ENCODE assay signal across 35 cellular contexts in the genomic region with DNA sequence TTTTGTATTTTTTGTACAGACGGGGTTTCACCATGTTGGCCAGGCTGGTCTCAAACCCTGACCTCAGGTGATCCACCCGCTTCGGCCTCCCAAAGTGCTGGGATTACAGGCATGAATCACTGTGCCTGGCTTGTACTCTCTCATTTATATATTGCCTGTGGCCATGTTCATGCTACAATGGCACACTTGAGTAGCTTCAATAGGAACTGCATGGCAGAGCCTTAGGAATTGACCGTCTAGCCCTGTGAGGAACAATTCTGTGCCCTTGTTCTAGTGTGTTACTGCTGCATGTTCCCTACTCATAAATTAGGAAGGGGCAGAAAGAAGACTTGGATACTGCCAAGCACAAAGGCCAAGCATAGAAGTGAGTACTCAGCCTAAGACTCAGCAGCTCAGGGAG.
"Had no signal": no experiment of that assay in that cellular context is flagged by ENCODE, and none has a peak within 500 bp of the region (broad histone marks: within the 10 kb centered on the region; RNA-seq: fewer than 3 reads in every experiment).

No MANE protein-coding gene starts in this region.

- H3K4me3 Mint-ChIP-seq: activated CD4-positive, alpha-beta memory T cell treated with anti-CD3 and anti-CD28 coated beads, Interleukin-2, amount 10 ng/mL, durations not matched to agents 7 days and 5 days; activated CD8-positive, alpha-beta memory T cell treated with anti-CD3 and anti-CD28 coated beads, Interleukin-2, amount 10 ng/mL, durations not matched to agents 7 days and 5 days; activated T-cell treated with anti-CD3 and anti-CD28 coated beads, Interleukin-2, amount 50 U/mL, for 72 hours; activated T-helper 17 cell treated with anti-CD3 and anti-CD28 coated beads, Interleukin-2, amount 50 U/mL, for 72 hours had no signal

- H3K36me3 ChIP-seq: breast epithelium, SJSA1 had no signal

- H3K27ac ChIP-seq: ascending aorta, SJSA1, WERI-Rb-1 had no signal

- H3K27me3 ChIP-seq: ascending aorta, breast epithelium, SJSA1 had no signal

- H3K9me3 ChIP-seq: ascending aorta, breast epithelium, SJSA1 had no signal

- H3K9me3 Mint-ChIP-seq: activated CD4-positive, alpha-beta memory T cell treated with anti-CD3 and anti-CD28 coated beads, Interleukin-2, amount 10 ng/mL, durations not matched to agents 7 days and 5 days; activated naive CD4-positive, alpha-beta T cell treated with anti-CD3 and anti-CD28 coated beads, Interleukin-2, amount 50 U/mL, for 72 hours; activated T-cell treated with anti-CD3 and anti-CD28 coated beads, Interleukin-2, amount 50 U/mL, for 72 hours; activated T-helper 17 cell treated with anti-CD3 and anti-CD28 coated beads, Interleukin-2, amount 50 U/mL, for 72 hours had no signal

- ATAC-seq: activated CD8-positive, alpha-beta memory T cell treated with anti-CD3 and anti-CD28 coated beads, Interleukin-2, amount 10 ng/mL, durations not matched to agents 7 days and 5 days; activated naive CD4-positive, alpha-beta T cell treated with anti-CD3 and anti-CD28 coated beads, Interleukin-2, amount 50 U/mL, for 72 hours; activated T-cell treated with anti-CD3 and anti-CD28 coated beads, Interleukin-2, amount 50 U/mL, for 72 hours; activated T-helper 17 cell treated with anti-CD3 and anti-CD28 coated beads, Interleukin-2, amount 50 U/mL, for 72 hours; Panc1; SK-N-SH treated with all-trans-retinoic acid at 6 μM for 48 hours had no signal

- DNase-seq: activated CD4-positive, alpha-beta memory T cell treated with anti-CD3 and anti-CD28 coated beads, Interleukin-2, amount 10 ng/mL, durations not matched to agents 7 days and 5 days; activated CD4-positive, alpha-beta T cell treated with anti-CD3 and anti-CD28 coated beads for 1 hour; activated CD4-positive, alpha-beta T cell treated with anti-CD3 and anti-CD28 coated beads for 48 hours; activated CD4-positive, CD25-positive, alpha-beta regulatory T cell; activated CD8-positive, alpha-beta memory T cell treated with anti-CD3 and anti-CD28 coated beads for 24 hours; activated effector memory CD4-positive, alpha-beta T cell treated with anti-CD3 and anti-CD28 coated beads, Interleukin-2, amount 50 U/mL, for 16 hours; activated naive CD4-positive, alpha-beta T cell; activated T-cell treated with anti-CD3 and anti-CD28 coated beads, Interleukin-2, amount 50 U/mL, for 1 hour; activated T-cell treated with anti-CD3 and anti-CD28 coated beads, Interleukin-2, amount 50 U/mL, for 72 hours; amygdala; Karpas-422; KBM-7; MM.1S; MV-4-11; NCI-H1092; NCI-H1436 treated with DMSO at 0.1 percent for 48 hours; NCI-H1694 treated with DMSO at 0.1 percent for 48 hours; NCI-H2029; NCI-H345; NCI-H524 treated with DMSO at 0.1 percent for 48 hours; RPMI8226; SHP77 treated with DMSO at 0.1 percent for 48 hours; SW 1271; T-helper 1 cell; T-helper 2 cell; T-helper 9 cell; WERI-Rb-1 had no signal

- H3K36me3 Mint-ChIP-seq: activated naive CD4-positive, alpha-beta T cell treated with anti-CD3 and anti-CD28 coated beads, Interleukin-2, amount 50 U/mL, for 72 hours had no signal

- H3K4me3 ChIP-seq: ascending aorta, breast epithelium, SJSA1 had no signal

- H3K4me1 ChIP-seq: breast epithelium had no signal

- H3K27ac Mint-ChIP-seq: activated CD4-positive, alpha-beta memory T cell treated with anti-CD3 and anti-CD28 coated beads, Interleukin-2, amount 10 ng/mL, durations not matched to agents 7 days and 5 days; activated CD8-positive, alpha-beta memory T cell treated with anti-CD3 and anti-CD28 coated beads, Interleukin-2, amount 10 ng/mL, durations not matched to agents 7 days and 5 days; activated naive CD4-positive, alpha-beta T cell treated with anti-CD3 and anti-CD28 coated beads, Interleukin-2, amount 50 U/mL, for 72 hours; activated T-cell treated with anti-CD3 and anti-CD28 coated beads, Interleukin-2, amount 50 U/mL, for 72 hours; activated T-helper 17 cell treated with anti-CD3 and anti-CD28 coated beads, Interleukin-2, amount 50 U/mL, for 72 hours had no signal
